ENCODE assay signal across 17 cellular contexts in the genomic region with DNA sequence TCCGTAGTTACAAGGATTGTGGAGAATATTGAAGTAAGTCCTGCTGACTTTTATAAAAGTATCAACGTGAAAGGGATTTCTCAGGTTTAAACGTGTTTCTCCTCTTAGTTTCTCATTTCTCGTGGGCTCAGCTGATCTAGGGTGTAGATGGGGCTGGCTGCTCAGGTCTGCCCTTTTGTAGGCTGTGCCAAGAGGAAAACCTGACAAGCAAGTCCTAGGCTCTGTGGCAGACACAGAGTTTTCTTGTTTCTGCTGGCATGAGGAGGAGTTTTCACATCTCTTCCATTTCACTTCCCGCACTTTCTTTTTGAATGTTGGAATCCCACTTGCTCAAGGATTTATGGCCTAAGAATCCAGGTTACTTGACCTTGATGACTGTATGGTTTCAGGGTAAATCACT.
"Had no signal": no experiment of that assay in that cellular context is flagged by ENCODE, and none has a peak within 500 bp of the region (broad histone marks: within the 10 kb centered on the region; RNA-seq: fewer than 3 reads in every experiment).

No MANE protein-coding gene starts in this region.

- ATAC-seq: activated T-cell treated with anti-CD3 and anti-CD28 coated beads, Interleukin-2, amount 50 U/mL, for 72 hours; gastrocnemius medialis; natural killer cell; right cardiac atrium; stimulated activated naive CD8-positive, alpha-beta T cell treated with anti-CD3 and anti-CD28 coated beads, Interleukin-15, amount 100 ng/mL, for 72 hours had no signal

- H3K9me3 Mint-ChIP-seq: activated CD4-positive, alpha-beta memory T cell treated with anti-CD3 and anti-CD28 coated beads, Interleukin-2, amount 10 ng/mL, durations not matched to agents 7 days and 5 days; activated naive CD4-positive, alpha-beta T cell treated with anti-CD3 and anti-CD28 coated beads, Interleukin-2, amount 10 ng/mL, durations not matched to agents 7 days and 5 days; activated T-cell treated with anti-CD3 and anti-CD28 coated beads, Interleukin-2, amount 50 U/mL, for 72 hours; natural killer cell; stimulated activated naive CD8-positive, alpha-beta T cell treated with anti-CD3 and anti-CD28 coated beads, Interleukin-15, amount 100 ng/mL, for 72 hours had no signal

- H3K4me1 Mint-ChIP-seq: activated CD4-positive, alpha-beta memory T cell treated with anti-CD3 and anti-CD28 coated beads, Interleukin-2, amount 10 ng/mL, durations not matched to agents 7 days and 5 days; activated naive CD4-positive, alpha-beta T cell treated with anti-CD3 and anti-CD28 coated beads, Interleukin-2, amount 10 ng/mL, durations not matched to agents 7 days and 5 days had no signal

- H3K4me3 Mint-ChIP-seq: activated CD4-positive, alpha-beta memory T cell treated with anti-CD3 and anti-CD28 coated beads, Interleukin-2, amount 10 ng/mL, durations not matched to agents 7 days and 5 days; activated naive CD4-positive, alpha-beta T cell treated with anti-CD3 and anti-CD28 coated beads, Interleukin-2, amount 10 ng/mL, durations not matched to agents 7 days and 5 days; activated T-cell treated with anti-CD3 and anti-CD28 coated beads, Interleukin-2, amount 50 U/mL, for 72 hours; natural killer cell; stimulated activated naive CD8-positive, alpha-beta T cell treated with anti-CD3 and anti-CD28 coated beads, Interleukin-15, amount 100 ng/mL, for 72 hours had no signal

- DNase-seq: activated CD4-positive, CD25-positive, alpha-beta regulatory T cell; activated effector memory CD4-positive, alpha-beta T cell treated with anti-CD3 and anti-CD28 coated beads, Interleukin-2, amount 50 U/mL, for 16 hours; amygdala; gastrocnemius medialis; head of caudate nucleus; hypothalamus; left ventricle myocardium inferior; midbrain; natural killer cell; right cardiac atrium; stimulated activated CD4-positive, alpha-beta T cell treated with anti-CD3 and anti-CD28 coated beads, Interleukin-12 subunit alpha, Interleukin-12 subunit beta, amount 100 ng/mL, for 4 hours; stimulated activated naive CD8-positive, alpha-beta T cell treated with anti-CD3 and anti-CD28 coated beads, Interleukin-15, amount 100 ng/mL, for 72 hours; T1000; trophoblast cell had no signal

- H3K27ac ChIP-seq: left ventricle myocardium inferior had no signal

- H3K27me3 Mint-ChIP-seq: activated CD4-positive, alpha-beta memory T cell treated with anti-CD3 and anti-CD28 coated beads, Interleukin-2, amount 10 ng/mL, durations not matched to agents 7 days and 5 days; activated naive CD4-positive, alpha-beta T cell treated with anti-CD3 and anti-CD28 coated beads, Interleukin-2, amount 10 ng/mL, durations not matched to agents 7 days and 5 days; stimulated activated naive CD8-positive, alpha-beta T cell treated with anti-CD3 and anti-CD28 coated beads, Interleukin-15, amount 100 ng/mL, for 72 hours had no signal

- H3K27ac Mint-ChIP-seq: activated CD4-positive, alpha-beta memory T cell treated with anti-CD3 and anti-CD28 coated beads, Interleukin-2, amount 10 ng/mL, durations not matched to agents 7 days and 5 days; activated naive CD4-positive, alpha-beta T cell treated with anti-CD3 and anti-CD28 coated beads, Interleukin-2, amount 10 ng/mL, durations not matched to agents 7 days and 5 days; activated T-cell treated with anti-CD3 and anti-CD28 coated beads, Interleukin-2, amount 50 U/mL, for 72 hours; natural killer cell had no signal
